Comparison of ENCODE assay signal across 38 cellular contexts in genomic region chr1:152827173-152827572, GRCh38. TPM values are rescaled to one million over a fixed set of nuclear protein-coding genes. Genes with fewer than 3 reads are reported as not detected.
"Had no signal": no experiment of that assay in that cellular context is flagged by ENCODE, and none has a peak within 500 bp of the region (broad histone marks: within the 10 kb centered on the region; RNA-seq: fewer than 3 reads in every experiment).

TSS of gene LCE1A (plus strand) at chr1:152827473. CDS start at chr1:152827473, 0 bp downstream.

- DNase-seq: activated B cell treated with CpG ODN at 0.5 μM for 24 hours; activated CD4-positive, alpha-beta memory T cell treated with anti-CD3 and anti-CD28 coated beads for 36 hours; activated CD4-positive, alpha-beta T cell treated with anti-CD3 and anti-CD28 coated beads for 4 hours; activated CD4-positive, alpha-beta T cell treated with anti-CD3 and anti-CD28 coated beads, Interleukin-2, amount 10 ng/mL, durations not matched to agents 24 days and 14 days; activated CD4-positive, alpha-beta T cell treated with anti-CD3 and anti-CD28 coated beads, Interleukin-2, amount 50 U/mL, for 1 hour; activated CD4-positive, alpha-beta T cell treated with anti-CD3 and anti-CD28 coated beads, Interleukin-2, amount 50 U/mL, for 4 hours; activated CD4-positive, CD25-positive, alpha-beta regulatory T cell treated with anti-CD3 and anti-CD28 coated beads, Interleukin-2, amount 50 U/mL, for 72 hours; activated CD8-positive, alpha-beta memory T cell treated with anti-CD3 and anti-CD28 coated beads, Interleukin-2, amount 50 U/mL, for 4 hours; activated CD8-positive, alpha-beta T cell treated with anti-CD3 and anti-CD28 coated beads for 36 hours; activated effector memory CD4-positive, alpha-beta T cell treated with anti-CD3 and anti-CD28 coated beads, Interleukin-2, amount 50 U/mL, for 16 hours; activated gamma-delta T cell treated with Interleukin-2 at 50 U/mL for 16 hours; activated naive CD4-positive, alpha-beta T cell; activated naive CD4-positive, alpha-beta T cell treated with anti-CD3 and anti-CD28 coated beads for 36 hours; activated naive CD4-positive, alpha-beta T cell treated with anti-CD3 and anti-CD28 coated beads, Interleukin-2, amount 50 U/mL, for 16 hours; activated naive CD8-positive, alpha-beta T cell treated with anti-CD3 and anti-CD28 coated beads for 36 hours; activated T-cell treated with anti-CD3 and anti-CD28 coated beads for 4 hours; activated T-cell treated with anti-CD3 and anti-CD28 coated beads, Interleukin-2, amount 50 U/mL, for 1 hour; activated T-cell treated with anti-CD3 and anti-CD28 coated beads, Interleukin-2, amount 50 U/mL, for 4 hours; activated T-cell treated with anti-CD3 and anti-CD28 coated beads, Interleukin-2, amount 50 U/mL, for 72 hours; adrenal gland; amniotic stem cell; aorta; body of pancreas; brain microvascular endothelial cell; central memory CD4-positive, alpha-beta T cell; T-helper 2 cell; T-helper 9 cell had no signal

- H3K4me3 ChIP-seq: adrenal gland, body of pancreas, breast epithelium had no signal

- H3K36me3 Mint-ChIP-seq: activated CD4-positive, alpha-beta memory T cell treated with anti-CD3 and anti-CD28 coated beads for 36 hours; activated naive CD4-positive, alpha-beta T cell treated with anti-CD3 and anti-CD28 coated beads, Interleukin-2, amount 50 U/mL, for 72 hours; activated naive CD8-positive, alpha-beta T cell treated with anti-CD3 and anti-CD28 coated beads for 36 hours had no signal

- H3K36me3 ChIP-seq: adrenal gland, brain microvascular endothelial cell, breast epithelium had no signal

- H3K4me1 ChIP-seq: adrenal gland, body of pancreas, breast epithelium had no signal

- H3K27me3 ChIP-seq: adrenal gland, body of pancreas, brain microvascular endothelial cell, breast epithelium had no signal

- H3K27ac ChIP-seq: adrenal gland, body of pancreas, brain microvascular endothelial cell, breast epithelium, VCaP had no signal

- H3K9me3 Mint-ChIP-seq: activated B cell treated with CpG ODN at 0.5 μM for 24 hours; activated CD4-positive, alpha-beta memory T cell treated with anti-CD3 and anti-CD28 coated beads for 36 hours; activated CD4-positive, alpha-beta T cell treated with anti-CD3 and anti-CD28 coated beads, Interleukin-2, amount 10 ng/mL, durations not matched to agents 24 days and 14 days; activated CD8-positive, alpha-beta T cell treated with anti-CD3 and anti-CD28 coated beads for 36 hours; activated naive CD4-positive, alpha-beta T cell treated with anti-CD3 and anti-CD28 coated beads for 36 hours; activated naive CD4-positive, alpha-beta T cell treated with anti-CD3 and anti-CD28 coated beads, Interleukin-2, amount 50 U/mL, for 72 hours; activated naive CD8-positive, alpha-beta T cell treated with anti-CD3 and anti-CD28 coated beads for 36 hours; activated T-cell treated with anti-CD3 and anti-CD28 coated beads, Interleukin-2, amount 50 U/mL, for 4 hours; activated T-helper 1 cell treated with anti-CD3 and anti-CD28 coated beads, Interleukin-12 subunit alpha, Interleukin-12 subunit beta, Interleukin-2, Interleukin-4 antibody, amounts not matched to agents 30 ng/mL and 10 ng/mL and 1 ng/mL, durations not matched to agents 14 hours and 24 hours and 36 hours; activated T-helper 17 cell treated with anti-CD3 and anti-CD28 coated beads, Interleukin-2, amount 50 U/mL, for 72 hours; T-helper 1 cell treated with Interleukin-12 subunit alpha and Interleukin-12 subunit beta and Interleukin-4 antibody, amounts not matched to agents 30 μg/mL and 1 μg/mL, for 36 hours; T-helper 2 cell treated with Interferon-gamma antibody and Interleukin-4, amounts not matched to agents 5 μg/mL and 100 μg/mL, for 36 hours had no signal

- H3K4me3 Mint-ChIP-seq: activated B cell treated with CpG ODN at 0.5 μM for 24 hours; activated CD4-positive, alpha-beta memory T cell treated with anti-CD3 and anti-CD28 coated beads for 36 hours; activated CD4-positive, alpha-beta T cell treated with anti-CD3 and anti-CD28 coated beads, Interleukin-2, amount 10 ng/mL, durations not matched to agents 24 days and 14 days; activated CD8-positive, alpha-beta T cell treated with anti-CD3 and anti-CD28 coated beads for 36 hours; activated naive CD4-positive, alpha-beta T cell treated with anti-CD3 and anti-CD28 coated beads for 36 hours; activated naive CD8-positive, alpha-beta T cell treated with anti-CD3 and anti-CD28 coated beads for 36 hours; activated T-cell treated with anti-CD3 and anti-CD28 coated beads, Interleukin-2, amount 50 U/mL, for 4 hours; activated T-cell treated with anti-CD3 and anti-CD28 coated beads, Interleukin-2, amount 50 U/mL, for 72 hours; activated T-helper 1 cell treated with anti-CD3 and anti-CD28 coated beads, Interleukin-12 subunit alpha, Interleukin-12 subunit beta, Interleukin-2, Interleukin-4 antibody, amounts not matched to agents 30 ng/mL and 10 ng/mL and 1 ng/mL, durations not matched to agents 14 hours and 24 hours and 36 hours; activated T-helper 17 cell treated with anti-CD3 and anti-CD28 coated beads, Interleukin-2, amount 50 U/mL, for 72 hours; T-helper 1 cell treated with Interleukin-12 subunit alpha and Interleukin-12 subunit beta and Interleukin-4 antibody, amounts not matched to agents 30 μg/mL and 1 μg/mL, for 36 hours; T-helper 2 cell treated with Interferon-gamma antibody and Interleukin-4, amounts not matched to agents 5 μg/mL and 100 μg/mL, for 36 hours had no signal

- H3K4me1 Mint-ChIP-seq: activated B cell treated with CpG ODN at 0.5 μM for 24 hours; activated CD4-positive, alpha-beta T cell treated with anti-CD3 and anti-CD28 coated beads, Interleukin-2, amount 10 ng/mL, durations not matched to agents 24 days and 14 days; activated naive CD8-positive, alpha-beta T cell treated with anti-CD3 and anti-CD28 coated beads for 36 hours had no signal

- ATAC-seq: activated CD8-positive, alpha-beta T cell treated with anti-CD3 and anti-CD28 coated beads for 36 hours; activated naive CD4-positive, alpha-beta T cell treated with anti-CD3 and anti-CD28 coated beads, Interleukin-2, amount 50 U/mL, for 72 hours; activated T-cell treated with anti-CD3 and anti-CD28 coated beads, Interleukin-2, amount 50 U/mL, for 4 hours; activated T-cell treated with anti-CD3 and anti-CD28 coated beads, Interleukin-2, amount 50 U/mL, for 72 hours; activated T-helper 17 cell treated with anti-CD3 and anti-CD28 coated beads, Interleukin-2, amount 50 U/mL, for 72 hours; body of pancreas had no signal

- H3K27ac Mint-ChIP-seq: activated B cell treated with CpG ODN at 0.5 μM for 24 hours; activated CD4-positive, alpha-beta memory T cell treated with anti-CD3 and anti-CD28 coated beads for 36 hours; activated CD4-positive, alpha-beta T cell treated with anti-CD3 and anti-CD28 coated beads, Interleukin-2, amount 10 ng/mL, durations not matched to agents 24 days and 14 days; activated CD8-positive, alpha-beta T cell treated with anti-CD3 and anti-CD28 coated beads for 36 hours; activated naive CD4-positive, alpha-beta T cell treated with anti-CD3 and anti-CD28 coated beads for 36 hours; activated naive CD4-positive, alpha-beta T cell treated with anti-CD3 and anti-CD28 coated beads, Interleukin-2, amount 50 U/mL, for 72 hours; activated naive CD8-positive, alpha-beta T cell treated with anti-CD3 and anti-CD28 coated beads for 36 hours; activated T-cell treated with anti-CD3 and anti-CD28 coated beads, Interleukin-2, amount 50 U/mL, for 72 hours; activated T-helper 1 cell treated with anti-CD3 and anti-CD28 coated beads, Interleukin-12 subunit alpha, Interleukin-12 subunit beta, Interleukin-2, Interleukin-4 antibody, amounts not matched to agents 30 ng/mL and 10 ng/mL and 1 ng/mL, durations not matched to agents 14 hours and 24 hours and 36 hours; activated T-helper 17 cell treated with anti-CD3 and anti-CD28 coated beads, Interleukin-2, amount 50 U/mL, for 72 hours; T-helper 1 cell treated with Interleukin-12 subunit alpha and Interleukin-12 subunit beta and Interleukin-4 antibody, amounts not matched to agents 30 μg/mL and 1 μg/mL, for 36 hours; T-helper 2 cell treated with Interferon-gamma antibody and Interleukin-4, amounts not matched to agents 5 μg/mL and 100 μg/mL, for 36 hours had no signal

RNA-seq across cellular contexts. Expression of gene LCE1A, which starts in this region (rescaled TPM):
- total RNA-seq: activated B cell treated with CpG ODN at 0.5 μM for 24 hours; activated CD4-positive, alpha-beta memory T cell treated with anti-CD3 and anti-CD28 coated beads for 36 hours; activated CD4-positive, alpha-beta T cell treated with anti-CD3 and anti-CD28 coated beads, Interleukin-2, amount 10 ng/mL, durations not matched to agents 24 days and 14 days; activated CD8-positive, alpha-beta memory T cell treated with anti-CD3 and anti-CD28 coated beads for 36 hours; activated CD8-positive, alpha-beta T cell treated with anti-CD3 and anti-CD28 coated beads for 36 hours; activated naive CD4-positive, alpha-beta T cell treated with anti-CD3 and anti-CD28 coated beads for 36 hours; activated naive CD4-positive, alpha-beta T cell treated with anti-CD3 and anti-CD28 coated beads, Interleukin-2, amount 50 U/mL, for 72 hours; activated naive CD8-positive, alpha-beta T cell treated with anti-CD3 and anti-CD28 coated beads for 36 hours; activated T-cell treated with anti-CD3 and anti-CD28 coated beads, Interleukin-2, amount 50 U/mL, for 4 hours; activated T-cell treated with anti-CD3 and anti-CD28 coated beads, Interleukin-2, amount 50 U/mL, for 72 hours; activated T-helper 1 cell treated with anti-CD3 and anti-CD28 coated beads, Interleukin-12 subunit alpha, Interleukin-12 subunit beta, Interleukin-2, Interleukin-4 antibody, amounts not matched to agents 30 ng/mL and 10 ng/mL and 1 ng/mL, durations not matched to agents 14 hours and 24 hours and 36 hours; activated T-helper 17 cell treated with anti-CD3 and anti-CD28 coated beads, Interleukin-2, amount 50 U/mL, for 72 hours; adrenal gland; aorta; astrocyte; body of pancreas; breast epithelium; cardiac septum; cerebellum had no signal
- polyA plus RNA-seq: adrenal gland, aorta had no signal
